In genomic region chr12:88946377-88946997, GRCh38 we compare ENCODE assay signal across 9 cellular contexts.
DNase-seq lines count a peak whose midpoint lies in the region; ATAC-seq and TF ChIP-seq lines count a peak whose summit lies in the region.
"Had no signal": no experiment of that assay in that cellular context is flagged by ENCODE, and none has a peak within 500 bp of the region (broad histone marks: within the 10 kb centered on the region; RNA-seq: fewer than 3 reads in every experiment).

No MANE protein-coding gene starts in this region.

- H3K9me3 ChIP-seq in muscle layer of duodenum (ENCODE audit: control insufficient read depth in 1 of 2, low read length in 2 of 2) (no peaks in the 10 kb centered on the region), uterus (no peaks in the 10 kb centered on the region)

- TF ChIP-seq CTCF in astrocyte of the cerebellum (IDR thresholded peaks at IDR 0.05; ENCODE audit: low read depth, low read length, missing control alignments) = peak; percentile 27
- TF ChIP-seq CTCF in uterus (IDR thresholded peaks at IDR 0.05) = no peak

- peak; percentile 57 for DNase-seq in astrocyte of the cerebellum (ENCODE audit: low read depth)
- DNase-seq in NCI-H128 (lab: John Stamatoyannopoulos, UW; ENCODE audit: unreplicated experiment) = no peak
- DNase-seq in uterus = no peak
- DNase-seq: activated naive CD8-positive, alpha-beta T cell treated with anti-CD3 and anti-CD28 coated beads, Interleukin-2, amount 10 ng/mL, durations not matched to agents 7 days and 5 days had no signal

- ATAC-seq in GM18498 (IDR thresholded peaks at IDR 0.05; ENCODE audit: unreplicated experiment) (peak; percentile 56), HG03196 (IDR thresholded peaks at IDR 0.05; ENCODE audit: unreplicated experiment) (peak; percentile 67), HG03045 (IDR thresholded peaks at IDR 0.05; ENCODE audit: unreplicated experiment) (no peak), HG02973 (IDR thresholded peaks at IDR 0.05; ENCODE audit: unreplicated experiment) (no peak)

- intact Hi-C loops in uterus (cut with DNase I; ENCODE audit: low total_unique reads) = no loop called here

- peak overlapping the region; percentile 14 for H3K27ac ChIP-seq in muscle layer of duodenum (ENCODE audit: low read length)
- peak overlapping the region in 1 of 2 donors; percentile 28 for H3K27ac ChIP-seq in uterus

- H3K36me3 ChIP-seq in muscle layer of duodenum (ENCODE audit: control insufficient read depth in 1 of 2, insufficient read depth in 2 of 2, low read length in 2 of 2) (no peaks in the 10 kb centered on the region), uterus (no peaks in the 10 kb centered on the region)

- H3K27me3 ChIP-seq in muscle layer of duodenum (ENCODE audit: low read depth, low read length) (no peaks in the 10 kb centered on the region), uterus (no peaks in the 10 kb centered on the region)

- peaks cover 0 to 4% of the 10 kb centered on the region in 2 donors for H3K4me1 ChIP-seq in muscle layer of duodenum (ENCODE audit: control insufficient read depth in 1 of 2, insufficient read depth in 2 of 2, low read length in 2 of 2)
- H3K4me1 ChIP-seq in uterus = no peaks in the 10 kb centered on the region

- in situ Hi-C loops in astrocyte of the cerebellum (cut with HindIII; ENCODE audit: low sequenced_read_pairs) = no loop called here

- H3K4me3 ChIP-seq in astrocyte of the cerebellum (ENCODE audit: low read depth, low read length) = no peak overlapping the region
- no peak overlapping the region for H3K4me3 ChIP-seq in muscle layer of duodenum (ENCODE audit: low read depth in 1 of 2, low read length in 2 of 2)
- no peak overlapping the region for H3K4me3 ChIP-seq in uterus

- TF ChIP-seq POLR2A in uterus (IDR thresholded peaks at IDR 0.05) = no peak

Comparison
In these comparisons a context has a peak if more than half of its experiments do, and no peak if none do; other contexts are left out.
1. ATAC-seq: peak in GM18498 (single experiment) and HG03196 (single experiment); none in HG03045 (single experiment) and HG02973 (single experiment).